In the genomic region with DNA sequence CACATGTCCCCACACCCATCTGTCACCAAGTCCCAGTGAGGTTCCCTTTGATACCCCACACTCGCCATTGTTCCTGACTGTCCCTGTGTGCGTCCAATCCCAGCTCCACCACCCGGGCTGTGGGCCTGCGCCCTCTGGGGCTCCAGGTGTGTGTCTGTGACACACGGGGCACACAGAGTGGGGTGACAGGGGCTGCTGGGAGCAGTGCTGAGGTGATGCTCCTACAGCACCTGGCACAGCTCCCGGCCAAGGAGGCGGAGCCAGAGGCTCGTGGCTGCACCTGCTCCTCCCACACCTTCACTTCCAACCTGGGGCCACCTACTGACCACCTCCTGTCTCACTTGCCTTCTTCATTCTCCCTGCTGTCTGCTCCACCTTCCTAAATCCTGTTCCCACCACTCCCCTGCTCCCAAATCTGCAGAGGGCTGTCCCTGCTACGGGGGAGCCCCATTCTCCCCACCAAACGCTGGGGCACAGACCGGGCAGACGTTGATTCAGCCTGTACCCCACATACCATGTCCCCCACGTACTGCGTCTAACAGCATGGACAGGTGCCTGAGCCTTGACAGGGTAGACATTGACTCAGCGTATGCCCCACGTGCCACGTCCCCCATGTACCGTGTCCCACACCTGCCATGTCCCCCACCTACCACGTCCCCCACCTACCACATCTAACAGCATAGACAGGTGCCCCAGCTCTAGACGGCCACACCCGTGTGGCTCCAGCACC, we compare ENCODE assay signal across 1 cellular context.
TF ChIP-seq lines count a peak whose summit lies in the region.

No MANE protein-coding gene starts in this region.

TF ChIP-seq in IMR-90, 13 proteins besides CTCF, POLR2A, EP300 and RAD21:
- TF ChIP-seq RFX5 (IDR thresholded peaks at IDR 0.05; ENCODE audit: low read depth, low read length) = no peak
- no peak for TF ChIP-seq MAFK (IDR thresholded peaks at IDR 0.05; ENCODE audit: low read depth, low read length)
- TF ChIP-seq RCOR1 (IDR thresholded peaks at IDR 0.05; ENCODE audit: insufficient replicate concordance, low read length) = no peak
- no peak for TF ChIP-seq CEBPB (IDR thresholded peaks at IDR 0.05; ENCODE audit: low read depth, low read length)
- TF ChIP-seq, protein P1, sequence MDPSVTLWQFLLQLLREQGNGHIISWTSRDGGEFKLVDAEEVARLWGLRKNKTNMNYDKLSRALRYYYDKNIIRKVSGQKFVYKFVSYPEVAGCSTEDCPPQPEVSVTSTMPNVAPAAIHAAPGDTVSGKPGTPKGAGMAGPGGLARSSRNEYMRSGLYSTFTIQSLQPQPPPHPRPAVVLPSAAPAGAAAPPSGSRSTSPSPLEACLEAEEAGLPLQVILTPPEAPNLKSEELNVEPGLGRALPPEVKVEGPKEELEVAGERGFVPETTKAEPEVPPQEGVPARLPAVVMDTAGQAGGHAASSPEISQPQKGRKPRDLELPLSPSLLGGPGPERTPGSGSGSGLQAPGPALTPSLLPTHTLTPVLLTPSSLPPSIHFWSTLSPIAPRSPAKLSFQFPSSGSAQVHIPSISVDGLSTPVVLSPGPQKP (IDR thresholded peaks at IDR 0.05; ENCODE audit: borderline replicate concordance, low read depth, low read length) = no peak
- TF ChIP-seq CHD1 (IDR thresholded peaks at IDR 0.05; ENCODE audit: low read depth, low read length) = no peak
- TF ChIP-seq MAZ (IDR thresholded peaks at IDR 0.05; ENCODE audit: borderline replicate concordance, low read depth, low read length) = no peak
- no peak for TF ChIP-seq USF2 (IDR thresholded peaks at IDR 0.05; ENCODE audit: low read depth, low read length)
- TF ChIP-seq SMC3 (IDR thresholded peaks at IDR 0.05; ENCODE audit: low read depth, low read length) = no peak
- TF ChIP-seq BHLHE40 (IDR thresholded peaks at IDR 0.05; ENCODE audit: low read depth, low read length) = no peak
- no peak for TF ChIP-seq NFE2L2 (IDR thresholded peaks at IDR 0.05; ENCODE audit: low read depth, low read length)
- no peak for TF ChIP-seq FOS (IDR thresholded peaks at IDR 0.05; ENCODE audit: low read depth, low read length)
- TF ChIP-seq MXI1 (IDR thresholded peaks at IDR 0.05; ENCODE audit: borderline replicate concordance, low read depth, low read length) = no peak
